20 cellular contexts compared by ENCODE assay signal in the genomic region with DNA sequence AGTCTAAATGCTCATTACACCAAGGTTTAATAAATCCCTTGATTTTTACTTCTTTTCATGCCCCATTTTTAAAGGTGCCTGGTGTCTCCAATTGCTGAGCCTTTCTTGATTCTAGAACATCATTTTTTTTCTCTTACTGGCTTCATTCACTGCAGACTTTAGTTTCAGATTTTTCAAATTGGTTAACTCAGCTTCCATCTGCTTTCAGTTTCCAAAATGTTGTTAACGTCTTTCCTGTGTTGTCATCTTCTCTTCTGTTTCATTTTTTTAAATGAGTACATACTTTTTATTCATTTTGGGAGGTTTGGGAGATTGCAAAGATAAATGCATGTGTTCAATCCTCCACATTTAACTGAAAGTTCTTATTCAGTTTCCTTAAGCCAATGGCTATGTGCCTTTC.
"Had no signal": no experiment of that assay in that cellular context is flagged by ENCODE, and none has a peak within 500 bp of the region (broad histone marks: within the 10 kb centered on the region; RNA-seq: fewer than 3 reads in every experiment).

No MANE protein-coding gene starts in this region.

- H3K27ac Mint-ChIP-seq: activated T-helper 1 cell treated with anti-CD3 and anti-CD28 coated beads, Interleukin-12 subunit alpha, Interleukin-12 subunit beta, Interleukin-2, Interleukin-4 antibody, amounts not matched to agents 30 ng/mL and 10 ng/mL and 1 ng/mL, durations not matched to agents 14 hours and 24 hours and 36 hours; effector memory CD8-positive, alpha-beta T cell; natural killer cell had no signal

- H3K27me3 ChIP-seq: right atrium auricular region, tibial nerve, uterus had no signal

- H3K4me1 Mint-ChIP-seq: natural killer cell had no signal

- DNase-seq: activated CD4-positive, alpha-beta T cell treated with anti-CD3 and anti-CD28 coated beads, Interleukin-2, amount 50 U/mL, for 4 hours; activated CD4-positive, CD25-positive, alpha-beta regulatory T cell; activated naive CD4-positive, alpha-beta T cell; aorta; cerebellar nuclear complex; effector memory CD8-positive, alpha-beta T cell; foreskin melanocyte; kidney glomerular epithelial cell; mesendoderm; natural killer cell; posterior cingulate gyrus; stimulated activated CD4-positive, alpha-beta T cell treated with anti-CD3 and anti-CD28 coated beads, Interleukin-4, amount 100 ng/mL, for 4 hours; stimulated activated CD8-positive, alpha-beta memory T cell treated with anti-CD3 and anti-CD28 coated beads, Interleukin-4, amount 100 ng/mL, for 48 hours; stimulated activated naive CD4-positive, alpha-beta T cell treated with Interleukin-2 at 50 U/mL for 16 hours; substantia nigra; uterus had no signal

- H3K4me1 ChIP-seq: right atrium auricular region, tibial nerve, uterus had no signal

- H3K9me3 ChIP-seq: uterus had no signal

- H3K4me3 ChIP-seq: right atrium auricular region, skin epidermis, tibial nerve, uterus had no signal

- ATAC-seq: effector memory CD8-positive, alpha-beta T cell; natural killer cell had no signal

- H3K27ac ChIP-seq: right atrium auricular region, skin epidermis, tibial nerve, uterus had no signal

- H3K36me3 ChIP-seq: right atrium auricular region, tibial nerve, uterus had no signal

- H3K4me3 Mint-ChIP-seq: activated T-helper 1 cell treated with anti-CD3 and anti-CD28 coated beads, Interleukin-12 subunit alpha, Interleukin-12 subunit beta, Interleukin-2, Interleukin-4 antibody, amounts not matched to agents 30 ng/mL and 10 ng/mL and 1 ng/mL, durations not matched to agents 14 hours and 24 hours and 36 hours; effector memory CD8-positive, alpha-beta T cell; natural killer cell had no signal
